In the genomic region with DNA sequence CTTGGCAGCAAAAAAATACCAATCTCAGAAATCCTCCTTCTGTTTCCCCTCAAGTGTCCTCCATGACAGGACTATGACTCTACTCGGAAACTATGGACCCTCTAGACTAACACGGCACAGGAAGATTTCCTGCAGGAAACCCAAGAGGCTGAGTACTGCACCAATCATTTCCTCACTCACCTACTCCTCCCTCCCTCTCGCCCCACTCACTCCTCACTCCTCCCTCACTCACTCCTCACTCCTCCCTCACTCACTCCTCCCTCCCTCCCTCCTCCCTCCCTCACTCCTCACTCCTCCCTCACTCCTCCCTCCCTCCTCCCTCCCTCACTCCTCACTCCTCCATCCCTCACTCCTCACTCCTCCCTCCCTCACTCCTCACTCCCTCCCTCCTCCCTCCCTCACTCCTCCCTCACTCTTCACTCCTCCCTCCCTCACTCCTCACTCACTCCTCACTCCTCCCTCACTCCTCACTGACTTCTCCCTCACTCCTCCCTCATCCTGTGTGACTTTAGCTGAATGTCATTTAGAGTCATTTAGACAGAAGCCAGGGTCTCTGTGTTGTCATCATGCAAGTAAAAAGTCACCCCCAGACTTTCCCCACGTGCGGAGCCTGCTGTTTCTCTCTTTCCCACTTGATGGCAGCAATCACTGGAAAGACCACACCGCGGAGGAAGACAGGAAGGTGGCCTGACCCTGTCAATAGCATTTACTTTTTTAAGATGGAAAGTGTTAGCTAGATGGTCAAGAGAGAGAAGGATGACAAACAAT, we compare ENCODE assay signal across 9 cellular contexts.
A peak's percentile ranks its signal among the peaks of the same experiment; 100 is the strongest.
DNase-seq lines count a peak whose midpoint lies in the region; ATAC-seq, FAIRE-seq and TF ChIP-seq lines count a peak whose summit lies in the region.
"Had no signal": no experiment of that assay in that cellular context is flagged by ENCODE, and none has a peak within 500 bp of the region (broad histone marks: within the 10 kb centered on the region; RNA-seq: fewer than 3 reads in every experiment).

No MANE protein-coding gene starts in this region.

- H2BK15ac ChIP-seq in neuronal stem cell (ENCODE audit: low read length), result no peak overlapping the region

- peaks cover 26% of the 10 kb centered on the region for H3K9me3 Mint-ChIP-seq in endodermal cell
- H3K9me3 Mint-ChIP-seq: stimulated activated naive CD8-positive, alpha-beta T cell treated with anti-CD3 and anti-CD28 coated beads, Interleukin-15, amount 100 ng/mL, for 72 hours had no signal

- H3K18ac ChIP-seq in neuronal stem cell (ENCODE audit: low read length), result no peak overlapping the region

- 38 to 100% methylated on average over 2 to 7 of the region's 7 CpGs for WGBS in endodermal cell (ENCODE audit: insufficient coverage in 1 of 2, insufficient read length in 1 of 2), 2 experiments
- WGBS in neuronal stem cell (ENCODE audit: extremely low coverage in 2 of 2, insufficient read length in 2 of 2, insufficient replicate concordance in 1 of 2), 2 donors, result 100% methylated on average over 1 of the region's 7 CpGs; no CpG with 5 or more reads in 1 of the 2 donors

- H3K4me1 Mint-ChIP-seq in endodermal cell, result peaks cover 8% of the 10 kb centered on the region

- no peak overlapping the region for H2BK5ac ChIP-seq in neuronal stem cell (ENCODE audit: low read length)

- H3K4me3 Mint-ChIP-seq in endodermal cell, result no peak overlapping the region
- H3K4me3 Mint-ChIP-seq: stimulated activated naive CD8-positive, alpha-beta T cell treated with anti-CD3 and anti-CD28 coated beads, Interleukin-15, amount 100 ng/mL, for 72 hours had no signal

- H2AFZ ChIP-seq in neuronal stem cell (ENCODE audit: low read length), result no peak overlapping the region

- H2BK12ac ChIP-seq in neuronal stem cell (ENCODE audit: low read length), result no peak overlapping the region

- H3K4me2 ChIP-seq in neuronal stem cell (ENCODE audit: insufficient read depth, low read length, poor library complexity, severe bottlenecking), result no peak overlapping the region

- no peak overlapping the region for H3K27ac Mint-ChIP-seq in endodermal cell
- H3K27ac Mint-ChIP-seq: stimulated activated naive CD8-positive, alpha-beta T cell treated with anti-CD3 and anti-CD28 coated beads, Interleukin-15, amount 100 ng/mL, for 72 hours had no signal

- H2AK5ac ChIP-seq in neuronal stem cell (ENCODE audit: low read depth, low read length), result no peak overlapping the region

- no peaks in the 10 kb centered on the region for H3K36me3 Mint-ChIP-seq in endodermal cell (ENCODE audit: low read depth)

- H3K79me1 ChIP-seq in neuronal stem cell (ENCODE audit: low read depth, low read length), result no peaks in the 10 kb centered on the region

- H3K9ac ChIP-seq in endodermal cell (ENCODE audit: extremely low read depth, low read length, poor library complexity, severe bottlenecking) (no peak overlapping the region), neuronal stem cell (ENCODE audit: low read depth, low read length, poor library complexity) (no peak overlapping the region)

- H3K36me3 ChIP-seq in GM06990 (ENCODE audit: control insufficient read depth, insufficient read depth, low read length) (no peaks in the 10 kb centered on the region), endodermal cell (ENCODE audit: control insufficient read depth, insufficient read depth, low read length) (no peaks in the 10 kb centered on the region), neuronal stem cell (replicated peaks in 1 of 2; ENCODE audit: control insufficient read depth in 2 of 2, insufficient read depth in 2 of 2, low read length in 2 of 2) (no peaks in the 10 kb centered on the region)

- peaks cover 17% of the 10 kb centered on the region for H3K9me3 ChIP-seq in endodermal cell (ENCODE audit: control insufficient read depth, low read length)
- H3K9me3 ChIP-seq in neuronal stem cell (replicated peaks in 1 of 2; ENCODE audit: control insufficient read depth in 2 of 2, insufficient read depth in 1 of 2, low read depth in 1 of 2, low read length in 2 of 2), result no peaks in the 10 kb centered on the region

- H3K4me3 ChIP-seq in GM06990 (replicated peaks; ENCODE audit: low read depth, low read length) (no peak overlapping the region), endodermal cell (ENCODE audit: low read length) (no peak overlapping the region), neuronal stem cell (ENCODE audit: low read length in 2 of 2) (no peak overlapping the region)

- H3K27me3 Mint-ChIP-seq in endodermal cell (ENCODE audit: insufficient read depth), result peaks cover 52% of the 10 kb centered on the region

- no peak overlapping the region for H3K4ac ChIP-seq in neuronal stem cell (ENCODE audit: low read length)

- no peak for FAIRE-seq in RCC 7860 (lab: Jason Lieb, UNC)

- no peak overlapping the region for H2BK120ac ChIP-seq in neuronal stem cell (ENCODE audit: low read depth, low read length)

- ATAC-seq in GM19452 (IDR thresholded peaks at IDR 0.05; ENCODE audit: unreplicated experiment), result no peak
- ATAC-seq: stimulated activated naive CD8-positive, alpha-beta T cell treated with anti-CD3 and anti-CD28 coated beads, Interleukin-15, amount 100 ng/mL, for 72 hours had no signal

- H3K23ac ChIP-seq in neuronal stem cell (ENCODE audit: low read depth, low read length, poor library complexity), result no peak overlapping the region

- H3K27me3 ChIP-seq in GM06990 (replicated peaks; ENCODE audit: control insufficient read depth, insufficient read depth, low read length), result no peaks in the 10 kb centered on the region; the same call in 1 of the 2 replicates
- peaks cover 9% of the 10 kb centered on the region for H3K27me3 ChIP-seq in endodermal cell (ENCODE audit: control insufficient read depth, insufficient read depth, low read length, poor library complexity, severe bottlenecking)
- H3K27me3 ChIP-seq in neuronal stem cell (ENCODE audit: control insufficient read depth in 3 of 3, insufficient read depth in 3 of 3, low read depth in 1 of 3, low read length in 3 of 3), result peaks cover 0 to 6% (median 3%) of the 10 kb centered on the region in 3 experiments

- no peak overlapping the region for H4K8ac ChIP-seq in neuronal stem cell (ENCODE audit: low read depth, low read length)

- H3K4me1 ChIP-seq in endodermal cell (ENCODE audit: control insufficient read depth, insufficient read depth, low read length) (no peaks in the 10 kb centered on the region), neuronal stem cell (ENCODE audit: control insufficient read depth in 2 of 2, insufficient read depth in 1 of 2, low read depth in 1 of 2, low read length in 2 of 2) (no peaks in the 10 kb centered on the region)

- DNase-seq in GM06990 (ENCODE audit: extremely low read depth, insufficient read length), result no peak
- DNase-seq in endodermal cell, result peak; percentile 87
- peak; percentile 42 for DNase-seq in neuronal stem cell (ENCODE audit: low spot score)
- DNase-seq in RCC 7860 (ENCODE audit: low spot score), result no peak
- no peak for DNase-seq in germinal center (ENCODE audit: low spot score)
- DNase-seq in activated CD4-positive, alpha-beta T cell treated with anti-CD3 and anti-CD28 coated beads, Interleukin-2, amount 50 U/mL, for 4 hours, result no peak

- H4K91ac ChIP-seq in neuronal stem cell (ENCODE audit: low read depth, low read length, poor library complexity), result no peak overlapping the region

- H3K27ac ChIP-seq in endodermal cell (ENCODE audit: low read depth, low read length) (no peak overlapping the region), neuronal stem cell (replicated peaks; ENCODE audit: low read length) (no peak overlapping the region)

- peak; percentile 64 for TF ChIP-seq CTCF in GM06990 (IDR thresholded peaks at IDR 0.05; ENCODE audit: insufficient read depth, low read length, poor library complexity, severe bottlenecking)
- TF ChIP-seq CTCF in LNCAP (IDR thresholded peaks at IDR 0.05), result peak; percentile 90
- peak; percentile 81 for TF ChIP-seq CTCF in endodermal cell (conservative IDR thresholded peaks at IDR 0.05)

- H3K14ac ChIP-seq in neuronal stem cell (ENCODE audit: low read length), result no peak overlapping the region

Comparison
In these comparisons a context has a peak if more than half of its experiments do, and no peak if none do; other contexts are left out.
1. DNase-seq: peak in endodermal cell (single experiment) and neuronal stem cell (single experiment); none in GM06990 (single experiment), RCC 7860 (single experiment), germinal center (single experiment) and activated CD4-positive, alpha-beta T cell treated with anti-CD3 and anti-CD28 coated beads, Interleukin-2, amount 50 U/mL, for 4 hours (0 of 2).
2. Peak in every context shown above with its lines, with median percentiles within 50 percentile points of each other: CTCF ChIP-seq.